8 cellular contexts compared by ENCODE assay signal in genomic region chr15:48963524-48964113, GRCh38. TPM values are rescaled to one million over a fixed set of nuclear protein-coding genes. Genes with fewer than 3 reads are reported as not detected.
DNase-seq lines count a peak whose midpoint lies in the region; ATAC-seq and TF ChIP-seq lines count a peak whose summit lies in the region.

A gene with protein sequence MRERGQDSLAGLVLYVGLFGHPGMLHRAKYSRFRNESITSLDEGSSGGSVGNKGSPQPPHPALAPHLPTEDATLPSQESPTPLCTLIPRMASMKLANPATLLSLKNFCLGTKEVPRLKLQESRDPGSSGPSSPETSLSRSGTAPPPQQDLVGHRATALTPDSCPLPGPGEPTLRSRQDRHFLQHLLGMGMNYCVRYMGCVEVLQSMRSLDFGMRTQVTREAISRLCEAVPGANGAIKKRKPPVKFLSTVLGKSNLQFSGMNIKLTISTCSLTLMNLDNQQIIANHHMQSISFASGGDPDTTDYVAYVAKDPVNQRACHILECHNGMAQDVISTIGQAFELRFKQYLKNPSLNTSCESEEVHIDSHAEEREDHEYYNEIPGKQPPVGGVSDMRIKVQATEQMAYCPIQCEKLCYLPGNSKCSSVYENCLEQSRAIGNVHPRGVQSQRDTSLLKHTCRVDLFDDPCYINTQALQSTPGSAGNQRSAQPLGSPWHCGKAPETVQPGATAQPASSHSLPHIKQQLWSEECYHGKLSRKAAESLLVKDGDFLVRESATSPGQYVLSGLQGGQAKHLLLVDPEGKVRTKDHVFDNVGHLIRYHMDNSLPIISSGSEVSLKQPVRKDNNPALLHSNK (minus strand): TSS chr15:48963919. CDS start chr15:48963015, 904 bp downstream.

- H3K27me3 Mint-ChIP-seq in Caco-2 (ENCODE audit: insufficient read depth, unreplicated experiment), result peaks cover 19% of the 10 kb centered on the region
- H3K27me3 Mint-ChIP-seq in neural progenitor cell (ENCODE audit: insufficient read depth, low read depth), result peaks cover 9% of the 10 kb centered on the region

- no peaks in the 10 kb centered on the region for H3K36me3 ChIP-seq in Caco-2 (ENCODE audit: control insufficient read depth, insufficient read depth, low read length)
- no peaks in the 10 kb centered on the region for H3K36me3 ChIP-seq in adrenal gland (replicated peaks in 1 of 2)
- H3K36me3 ChIP-seq in neural progenitor cell, result no peaks in the 10 kb centered on the region

- H3K9ac ChIP-seq in neural progenitor cell, result no peak within 1 kb of the TSS

- H3K9me3 ChIP-seq in Caco-2 (no peaks in the 10 kb centered on the region), adrenal gland (replicated peaks in 1 of 3) (no peaks in the 10 kb centered on the region), neural progenitor cell (ENCODE audit: low read depth) (no peaks in the 10 kb centered on the region)

- H3K9me3 Mint-ChIP-seq in Caco-2 (ENCODE audit: unreplicated experiment) (no peaks in the 10 kb centered on the region), neural progenitor cell (no peaks in the 10 kb centered on the region)

- no peak for TF ChIP-seq POLR2A in adrenal gland (IDR thresholded peaks at IDR 0.05)

- CTCF ChIA-PET in Caco-2 (lab: Charles Lee), result interaction anchor here (0.8 to 3.7 kb wide), 3 partner anchors 12 to 1181 kb away, joined by 3 to 41 read pairs (median 9); no protein-coding TSS in a partner anchor

- POLR2A ChIA-PET in Caco-2 (lab: Charles Lee), result no interaction called here

- TF ChIP-seq CTCF in Caco-2 (IDR thresholded peaks at IDR 0.05; ENCODE audit: insufficient read depth in 1 of 2, low read depth in 1 of 2, low read length in 1 of 2, severe bottlenecking in 1 of 2, unreplicated experiment in 1 of 2) (peak in 1 of 2 experiments; percentile 12), adrenal gland (IDR thresholded peaks at IDR 0.05) (peak in 1 of 6 experiments; percentile 6), neural progenitor cell (IDR thresholded peaks at IDR 0.05) (peak; percentile 41)

- H3K4me3 ChIP-seq in Caco-2 (ENCODE audit: low read depth, low read length) (peak within 1 kb of the TSS; percentile 32), adrenal gland (peak within 1 kb of the TSS in 2 of 4 donors; percentile 14 to 64), neural progenitor cell (peak within 1 kb of the TSS; percentile 67)

- H3F3A ChIP-seq in neural progenitor cell (ENCODE audit: low read depth), result no peaks in the 10 kb centered on the region

- peak within 1 kb of the TSS; percentile 93 for H3K4me2 ChIP-seq in neural progenitor cell

- H3K4me1 Mint-ChIP-seq in Caco-2 (ENCODE audit: low read depth, unreplicated experiment), result peaks cover 11% of the 10 kb centered on the region
- H3K4me1 Mint-ChIP-seq in neural progenitor cell, result peaks cover 7% of the 10 kb centered on the region

- peak in 1 of 2 experiments; percentile 35 for DNase-seq in Caco-2
- peak; percentile 3 for DNase-seq in NCI-H2196 treated with DMSO at 0.1 percent for 48 hours (lab: John Stamatoyannopoulos, UW; ENCODE audit: unreplicated experiment)
- peak; percentile 66 to 85 (median 78) for DNase-seq in adrenal gland
- peak; percentile 68 to 93 (median 83) for DNase-seq in head of caudate nucleus
- DNase-seq in neural progenitor cell (ENCODE audit: low spot score), result peak; percentile 85

- H3K27me3 ChIP-seq in Caco-2 (replicated peaks; ENCODE audit: control insufficient read depth, insufficient read depth, low read length) (no peaks in the 10 kb centered on the region; the same call in none of the 2 replicates), adrenal gland (no peaks in the 10 kb centered on the region), neural progenitor cell (peaks cover 61% of the 10 kb centered on the region)

- H3K27ac ChIP-seq in adrenal gland (peak within 1 kb of the TSS in 2 of 5 donors; percentile 37 to 42), neural progenitor cell (no peak within 1 kb of the TSS)

- no peak within 1 kb of the TSS for H3K27ac Mint-ChIP-seq in Caco-2 (ENCODE audit: unreplicated experiment)
- H3K27ac Mint-ChIP-seq in neural progenitor cell, result peak within 1 kb of the TSS; percentile 27

- H2AFZ ChIP-seq in neural progenitor cell (replicated peaks), result peak within 1 kb of the TSS; percentile 95

- H3K4me3 Mint-ChIP-seq in Caco-2 (ENCODE audit: unreplicated experiment) (peak within 1 kb of the TSS; percentile 70), neural progenitor cell (peak within 1 kb of the TSS; percentile 86)

- no peaks in the 10 kb centered on the region for H4K20me1 ChIP-seq in neural progenitor cell (ENCODE audit: low read depth)

- intact Hi-C loops in Caco-2 (cut with micrococcal nuclease; ENCODE audit: unreplicated experiment), result no loop called here
- intact Hi-C loops in adrenal gland (cut with DNase I), result loop anchor here in 1 of 2 donors (10.0 kb wide), 1 partner anchor 99 kb away; no protein-coding TSS in a partner anchor
- intact Hi-C loops in head of caudate nucleus (cut with DNase I), result no loop called here

- 0 to 2% (median 0%) methylated on average over 14 to 16 of the region's 16 CpGs for WGBS in adrenal gland, 4 donors

- BruUV-seq in Caco-2 (replicated peaks; lab: Mats Ljungman, UMichigan), result no TSS peak

- H3K36me3 Mint-ChIP-seq in Caco-2 (ENCODE audit: insufficient read depth, unreplicated experiment) (no peaks in the 10 kb centered on the region), neural progenitor cell (no peaks in the 10 kb centered on the region)

- H3K79me2 ChIP-seq in neural progenitor cell (ENCODE audit: low read depth), result no peaks in the 10 kb centered on the region

- ATAC-seq in GM21723 (IDR thresholded peaks at IDR 0.05; ENCODE audit: unreplicated experiment) (peak; percentile 46), GM21360 (IDR thresholded peaks at IDR 0.05; ENCODE audit: unreplicated experiment) (no peak), HG02870 (IDR thresholded peaks at IDR 0.05; ENCODE audit: unreplicated experiment) (no peak)

- H3K4me1 ChIP-seq in Caco-2 (no peaks in the 10 kb centered on the region), adrenal gland (replicated peaks in 1 of 2) (peaks cover 8 to 12% of the 10 kb centered on the region in 2 donors), neural progenitor cell (peaks cover 8% of the 10 kb centered on the region)

RNA-seq across cellular contexts. Expression of the gene that starts here (rescaled TPM):
- not detected in 2 replicates for total RNA-seq in Caco-2 (2022)
- total RNA-seq in adrenal gland, result 1 to 10 TPM in 3 of 8 donors, under 1 TPM in 5; 0.42 to 1.8 (median 0.77) TPM
- polyA plus RNA-seq in adrenal gland, result 1 to 10 TPM in 2 of 3 donors, under 1 TPM in 1; 0.40 to 1.4 (median 1.0) TPM
- 1.9 and 2.2 TPM in 2 replicates for total RNA-seq in neural progenitor cell (ENCODE audit: low replicate concordance)
